21 cellular contexts compared by ENCODE assay signal in genomic region chr13:73399347-73400216, GRCh38.
DNase-seq lines count a peak whose midpoint lies in the region; ATAC-seq and TF ChIP-seq lines count a peak whose summit lies in the region.
"Had no signal": no experiment of that assay in that cellular context is flagged by ENCODE, and none has a peak within 500 bp of the region (broad histone marks: within the 10 kb centered on the region; RNA-seq: fewer than 3 reads in every experiment).

No MANE protein-coding gene starts in this region.

- H3K79me2 ChIP-seq in mesendoderm (ENCODE audit: control insufficient read depth, insufficient read depth, low read length): no peaks in the 10 kb centered on the region

- no peaks in the 10 kb centered on the region for H3K36me3 ChIP-seq in mesendoderm (ENCODE audit: control insufficient read depth, insufficient read depth, low read length)
- H3K36me3 ChIP-seq: heart right ventricle, SJCRH30, upper lobe of left lung had no signal

- H3K4me3 ChIP-seq in mesendoderm (ENCODE audit: low read length): no peak overlapping the region
- H3K4me3 ChIP-seq: A549, heart right ventricle, K562, SJCRH30, upper lobe of left lung had no signal

- no peak overlapping the region for H4K5ac ChIP-seq in mesendoderm (ENCODE audit: low read length)

- H3K27me3 ChIP-seq in mesendoderm (ENCODE audit: insufficient read depth, low read length, poor library complexity): no peaks in the 10 kb centered on the region
- H3K27me3 ChIP-seq: heart right ventricle, SJCRH30, upper lobe of left lung had no signal

- no peak overlapping the region for H2BK15ac ChIP-seq in mesendoderm (replicated peaks; ENCODE audit: low read depth)

- no peak overlapping the region for H3K56ac ChIP-seq in mesendoderm (ENCODE audit: low read length)

- H2BK120ac ChIP-seq in mesendoderm (ENCODE audit: low read depth, low read length): no peak overlapping the region

- no CpG with 5 or more reads among the region's 10 CpGs for WGBS in mesendoderm (ENCODE audit: extremely low coverage, insufficient coverage, low lambda C conversion rate)

- no peak for TF ChIP-seq CTCF in VCaP (conservative IDR thresholded peaks at IDR 0.05)

- no peak overlapping the region for H2BK5ac ChIP-seq in mesendoderm (ENCODE audit: low read length)

- no peak overlapping the region for H3K9ac ChIP-seq in mesendoderm (ENCODE audit: low read length)

- H3K4me2 ChIP-seq in mesendoderm (ENCODE audit: low read length): no peak overlapping the region
- H3K4me2 ChIP-seq: A549 had no signal

- no peak overlapping the region for H3K18ac ChIP-seq in mesendoderm (ENCODE audit: low read length)

- H4K8ac ChIP-seq in mesendoderm (ENCODE audit: low read depth, low read length): no peak overlapping the region

- H3K23ac ChIP-seq in mesendoderm (ENCODE audit: low read length): no peak overlapping the region

- no peaks in the 10 kb centered on the region for H3K79me1 ChIP-seq in mesendoderm (ENCODE audit: low read length)

- ATAC-seq in HG02623 (IDR thresholded peaks at IDR 0.05; ENCODE audit: unreplicated experiment) (no peak), GM21619 (IDR thresholded peaks at IDR 0.05; ENCODE audit: unreplicated experiment) (no peak)
- ATAC-seq: A549; activated CD8-positive, alpha-beta memory T cell treated with anti-CD3 and anti-CD28 coated beads, Interleukin-2, amount 10 ng/mL, durations not matched to agents 7 days and 5 days; heart right ventricle; K562 had no signal

- H3K27ac ChIP-seq in VCaP (peak overlapping the region; percentile 66), mesendoderm (ENCODE audit: low read depth, low read length) (no peak overlapping the region)
- H3K27ac ChIP-seq: A549, heart right ventricle, SJCRH30, upper lobe of left lung had no signal

- no peak overlapping the region for H3K4ac ChIP-seq in mesendoderm (ENCODE audit: low read depth, low read length)

- no peak overlapping the region for H2AK5ac ChIP-seq in mesendoderm (ENCODE audit: low read length)

- no peaks in the 10 kb centered on the region for H3K4me1 ChIP-seq in mesendoderm (ENCODE audit: control insufficient read depth, low read depth, low read length)
- H3K4me1 ChIP-seq: heart right ventricle, SJCRH30, upper lobe of left lung had no signal

- DNase-seq in NCI-H2196 (lab: John Stamatoyannopoulos, UW; ENCODE audit: unreplicated experiment): peak; percentile 11
- no peak for DNase-seq in NCI-H2196 treated with DMSO at 0.1 percent for 48 hours (lab: John Stamatoyannopoulos, UW; ENCODE audit: unreplicated experiment)
- DNase-seq in mesendoderm: peak; percentile 11
- DNase-seq in ureter (ENCODE audit: low spot score): peak; percentile 64
- DNase-seq in GOT3 (lab: John Stamatoyannopoulos, UW): no peak
- DNase-seq: activated CD4-positive, alpha-beta T cell treated with anti-CD3 and anti-CD28 coated beads for 1 hour; activated CD8-positive, alpha-beta memory T cell treated with anti-CD3 and anti-CD28 coated beads, Interleukin-2, amount 10 ng/mL, durations not matched to agents 7 days and 5 days; activated effector memory CD4-positive, alpha-beta T cell treated with anti-CD3 and anti-CD28 coated beads, Interleukin-2, amount 50 U/mL, for 16 hours; C1 segment of cervical spinal cord; heart right ventricle; kidney; midbrain; NCI-H1092; NCI-H2171; SJCRH30; upper lobe of left lung had no signal

Comparison
In these comparisons a context has a peak if more than half of its experiments do, and no peak if none do; other contexts are left out.
1. DNase-seq: peak in NCI-H2196 (single experiment), mesendoderm (single experiment) and ureter (single experiment); none in NCI-H2196 treated with DMSO at 0.1 percent for 48 hours (single experiment) and GOT3 (single experiment).